ENCODE assay signal across 8 cellular contexts in genomic region chr3:180036678-180037455, GRCh38.
DNase-seq lines count a peak whose midpoint lies in the region; ATAC-seq lines count a peak whose summit lies in the region.

Gene PEX5L (minus strand): TSS chr3:180036937. CDS start chr3:180036599, 338 bp downstream.

- ATAC-seq in GM19467 (IDR thresholded peaks at IDR 0.05; ENCODE audit: unreplicated experiment) (peak; percentile 82), HG03521 (IDR thresholded peaks at IDR 0.05; ENCODE audit: unreplicated experiment) (peak; percentile 89)

- peak; percentile 98 for DNase-seq in D341Med (ENCODE audit: low spot score)
- peak; percentile 98 for DNase-seq in NCI-H774 (lab: John Stamatoyannopoulos, UW)
- DNase-seq in astrocyte of the hippocampus (ENCODE audit: low read depth, low spot score), result peak; percentile 88
- peak; percentile 54 for DNase-seq in iris pigment epithelial cell (ENCODE audit: low read depth)
- DNase-seq in stimulated activated CD4-positive, alpha-beta T cell treated with anti-CD3 and anti-CD28 coated beads, Interleukin-2, amount 100 ng/mL, for 48 hours, result peak; percentile 22 to 32
- DNase-seq in 8988T, result no peak
